9 cellular contexts compared by ENCODE assay signal in genomic region chr22:46738961-46739870, GRCh38. TPM values are rescaled to one million over a fixed set of nuclear protein-coding genes. Genes with fewer than 3 reads are reported as not detected.
A peak's percentile ranks its signal among the peaks of the same experiment; 100 is the strongest.
DNase-seq lines count a peak whose midpoint lies in the region; ATAC-seq, FAIRE-seq and TF ChIP-seq lines count a peak whose summit lies in the region.
"Had no signal": no experiment of that assay in that cellular context is flagged by ENCODE, and none has a peak within 500 bp of the region (broad histone marks: within the 10 kb centered on the region; RNA-seq: fewer than 3 reads in every experiment).

No MANE protein-coding gene starts in this region.

- H3K4me3 ChIP-seq in pancreas: peak overlapping the region; percentile 53 to 82 (median 61)

- DNase-seq in NCI-H2227 (lab: John Stamatoyannopoulos, UW; ENCODE audit: unreplicated experiment): peak; percentile 32
- no peak for DNase-seq in NCI-H2227 treated with DMSO at 0.1 percent for 48 hours (lab: John Stamatoyannopoulos, UW)
- DNase-seq in NOMO-1 treated with DMSO at 0.1 percent for 48 hours (lab: John Stamatoyannopoulos, UW; ENCODE audit: unreplicated experiment): peak; percentile 48
- DNase-seq in activated effector memory CD4-positive, alpha-beta T cell treated with anti-CD3 and anti-CD28 coated beads, Interleukin-2, amount 50 U/mL, for 16 hours: peak; percentile 72
- peak in 1 of 2 donors; percentile 53 for DNase-seq in foreskin keratinocyte
- peak in 3 of 6 donors; percentile 71 to 73 (median 72) for DNase-seq in pancreas
- no peak for DNase-seq in NCI-H1092 treated with DMSO at 0.1 percent for 48 hours (lab: John Stamatoyannopoulos, UW)
- no peak for DNase-seq in mucosa of gallbladder (ENCODE audit: low spot score)

- ATAC-seq in foreskin keratinocyte (peak; percentile 50), pancreas (peak; percentile 8 to 71 (median 34))

- H3K36me3 ChIP-seq in pancreas: no peaks in the 10 kb centered on the region

- TF ChIP-seq CTCF in foreskin keratinocyte (conservative IDR thresholded peaks at IDR 0.05) (no peak), pancreas (IDR thresholded peaks at IDR 0.05) (no peak)

- H3K27me3 ChIP-seq in foreskin keratinocyte (no peaks in the 10 kb centered on the region), pancreas (no peaks in the 10 kb centered on the region)

- intact Hi-C loops in pancreas (cut with DNase I): loop anchor here in 1 of 3 donors (10.0 kb wide), 1 partner anchor 164 kb away; no protein-coding TSS in a partner anchor

- H3K4me1 ChIP-seq in foreskin keratinocyte (no peaks in the 10 kb centered on the region), pancreas (peaks cover 35 to 40% (median 36%) of the 10 kb centered on the region in 3 donors)

- WGBS in pancreas, 2 donors: 34 to 57% methylated on average over 26 of the region's 26 CpGs

- no peaks in the 10 kb centered on the region for H3K9me3 ChIP-seq in pancreas

- H3K27ac ChIP-seq in foreskin keratinocyte (no peak overlapping the region), pancreas (peak overlapping the region; percentile 79 to 90 (median 83))

- FAIRE-seq in pancreas (lab: Jason Lieb, UNC): no peak
- FAIRE-seq: islet of Langerhans had no signal

RNA-seq across cellular contexts. Expression of gene CERK, which starts 1.2 kb away (rescaled TPM):
- total RNA-seq in foreskin keratinocyte: 18.2 and 19.3 TPM in 2 replicates
- 7.1 and 8.1 TPM in 2 replicates for polyA plus RNA-seq in foreskin keratinocyte
- total RNA-seq in pancreas: 10 to 100 TPM; 24.7 to 32.7 (median 29.7) TPM
- 10 to 100 TPM; 12.7 to 30.0 TPM for polyA plus RNA-seq in pancreas
- 41.8 TPM for total RNA-seq in mucosa of gallbladder

RNA-seq across cellular contexts. Expression of gene TBC1D22A, which starts 23.2 kb away (rescaled TPM):
- total RNA-seq in foreskin keratinocyte (17.5 and 18.7 TPM in 2 replicates), pancreas (10 to 100 TPM; 14.3 to 17.6 (median 16.3) TPM), mucosa of gallbladder (33.0 TPM)
- polyA plus RNA-seq in foreskin keratinocyte (21.9 and 23.4 TPM in 2 replicates), pancreas (10 to 100 TPM; 12.0 to 12.8 TPM)

Comparison
In these comparisons a context has a peak if more than half of its experiments do, and no peak if none do; other contexts are left out.
1. DNase-seq: peak in NCI-H2227 (single experiment), NOMO-1 treated with DMSO at 0.1 percent for 48 hours (single experiment) and activated effector memory CD4-positive, alpha-beta T cell treated with anti-CD3 and anti-CD28 coated beads, Interleukin-2, amount 50 U/mL, for 16 hours (single experiment); none in NCI-H2227 treated with DMSO at 0.1 percent for 48 hours (single experiment), NCI-H1092 treated with DMSO at 0.1 percent for 48 hours (single experiment) and mucosa of gallbladder (single experiment).